28 cellular contexts compared by ENCODE assay signal in genomic region chr19:39641773-39642172, GRCh38. TPM values are rescaled to one million over a fixed set of nuclear protein-coding genes. Genes with fewer than 3 reads are reported as not detected.
A peak's percentile ranks its signal among the peaks of the same experiment; 100 is the strongest.
DNase-seq lines count a peak whose midpoint lies in the region; ATAC-seq, FAIRE-seq and TF ChIP-seq lines count a peak whose summit lies in the region.
"Had no signal": no experiment of that assay in that cellular context is flagged by ENCODE, and none has a peak within 500 bp of the region (broad histone marks: within the 10 kb centered on the region; RNA-seq: fewer than 3 reads in every experiment).

No MANE protein-coding gene starts in this region.

- FAIRE-seq in GM19239 (lab: Jason Lieb, UNC): peak; percentile 82
- FAIRE-seq in pancreas (lab: Jason Lieb, UNC): no peak

- DNase-seq in Caki2 (ENCODE audit: low read depth) (peak; percentile 74), GM19239 (ENCODE audit: insufficient read length, low spot score) (no peak), glomerular visceral epithelial cell (ENCODE audit: extremely low spot score) (peak; percentile 2), pancreas (no peak), NOMO-1 treated with dmso at 0.1 percent for 144 hours (lab: John Stamatoyannopoulos, UW; ENCODE audit: unreplicated experiment) (no peak), stomach (no peak)
- DNase-seq: Caco-2; CD4-positive, alpha-beta T cell; DMS153; GDM1; H7; HFFc6; IMR-90; NCI-H1092 treated with DMSO at 0.1 percent for 48 hours; NCI-H146; NCI-H2029 treated with DMSO at 0.1 percent for 48 hours; NCI-H345; NCI-H524; PC-3; SIG-M5; SK-N-SH; T-cell had no signal

- intact Hi-C loops in pancreas (cut with DNase I) (no loop called here), stomach (cut with DNase I; ENCODE audit: low total_unique reads) (no loop called here)

- TF ChIP-seq EP300 in stomach (IDR thresholded peaks at IDR 0.05): no peak

- in situ Hi-C loops in Caki2 (cut with HindIII; ENCODE audit: low pct_unique_long_range_greater_than_20kb, low sequenced_read_pairs): no loop called here

- H3K4me1 ChIP-seq in pancreas: no peaks in the 10 kb centered on the region
- H3K4me1 ChIP-seq in stomach: no peaks in the 10 kb centered on the region
- H3K4me1 ChIP-seq: BLaER1, Caco-2 had no signal

- H3K36me3 ChIP-seq in pancreas (no peaks in the 10 kb centered on the region), stomach (no peaks in the 10 kb centered on the region)
- H3K36me3 ChIP-seq: BLaER1 had no signal

- no peak overlapping the region for H3K4me3 ChIP-seq in pancreas
- H3K4me3 ChIP-seq in stomach: no peak overlapping the region
- H3K4me3 ChIP-seq: BLaER1 had no signal

- WGBS in pancreas, 2 donors: 0 to 5% methylated on average over 1 of the region's 1 CpG
- WGBS in stomach, 5 donors: 5 to 21% (median 11%) methylated on average over 1 of the region's 1 CpG

- TF ChIP-seq CTCF in pancreas (IDR thresholded peaks at IDR 0.05) (no peak), stomach (IDR thresholded peaks at IDR 0.05) (no peak)

- no peak for TF ChIP-seq POLR2A in stomach (IDR thresholded peaks at IDR 0.05)

- ATAC-seq in pancreas (peak in 3 of 4 donors; percentile 79 to 89 (median 85)), GM21576 (IDR thresholded peaks at IDR 0.05; ENCODE audit: unreplicated experiment) (no peak), GM19455 (IDR thresholded peaks at IDR 0.05; ENCODE audit: unreplicated experiment) (no peak)
- ATAC-seq: PC-3, T-cell had no signal

- no peaks in the 10 kb centered on the region for H3K27me3 ChIP-seq in pancreas
- peaks cover 0 to 38% (median 4%) of the 10 kb centered on the region in 3 donors for H3K27me3 ChIP-seq in stomach
- H3K27me3 ChIP-seq: BLaER1 had no signal

- H3K27ac ChIP-seq in pancreas (no peak overlapping the region), stomach (no peak overlapping the region)
- H3K27ac ChIP-seq: BLaER1, KMS-11, RWPE1 had no signal

- H3K9me3 ChIP-seq in pancreas (no peaks in the 10 kb centered on the region), stomach (no peaks in the 10 kb centered on the region)
- H3K9me3 ChIP-seq: BLaER1, Caco-2, SK-N-SH had no signal

RNA-seq across cellular contexts. Expression of gene LGALS16, which starts 13.9 kb away (rescaled TPM):
- not detected in 2 replicates for total RNA-seq in Caki2 (2014; rRNA removed; shearing (Covaris generic); ENCODE audit: low replicate concordance)
- total RNA-seq in pancreas: not detected
- polyA plus RNA-seq in pancreas: not detected
- not detected for total RNA-seq in stomach
- polyA plus RNA-seq in stomach: not detected
- total RNA-seq: Caco-2; CD4-positive, alpha-beta T cell; H7; HFFc6; HT1080; IMR-90; PC-3; T-cell had no signal
- polyA plus RNA-seq: IMR-90, SK-N-SH had no signal

RNA-seq across cellular contexts. Expression of gene LGALS13, which starts 39.4 kb away (rescaled TPM):
- total RNA-seq in Caki2 (2014; rRNA removed; shearing (Covaris generic); ENCODE audit: low replicate concordance): not detected in 2 replicates
- total RNA-seq in pancreas (not detected), stomach (not detected)
- polyA plus RNA-seq in pancreas (not detected), stomach (not detected)
- total RNA-seq: Caco-2; CD4-positive, alpha-beta T cell; H7; HFFc6; HT1080; IMR-90; PC-3; T-cell had no signal
- polyA plus RNA-seq: IMR-90, SK-N-SH had no signal

Comparison
In these comparisons a context has a peak if more than half of its experiments do, and no peak if none do; other contexts are left out.
1. DNase-seq: peak in Caki2 (single experiment) and glomerular visceral epithelial cell (single experiment); none in GM19239 (single experiment), pancreas (0 of 6), NOMO-1 treated with dmso at 0.1 percent for 144 hours (single experiment) and stomach (single experiment).
2. ATAC-seq: peak in pancreas (3 of 4); none in GM21576 (single experiment) and GM19455 (single experiment).